8 cellular contexts compared by ENCODE assay signal in genomic region chr15:84981711-84982300, GRCh38. TPM values are rescaled to one million over a fixed set of nuclear protein-coding genes. Genes with fewer than 3 reads are reported as not detected.
DNase-seq lines count a peak whose midpoint lies in the region; ATAC-seq and TF ChIP-seq lines count a peak whose summit lies in the region.

TSS of gene PDE8A (plus strand) at chr15:84981856. CDS start at chr15:84982163, 307 bp downstream.

- H3K4me3 ChIP-seq in H7 (ENCODE audit: insufficient read depth, low read depth, low read length), result peak within 1 kb of the TSS; percentile 82
- peak within 1 kb of the TSS; percentile 80 for H3K4me3 ChIP-seq in fibroblast of mammary gland (ENCODE audit: control insufficient read depth, low read depth, low read length)

- peaks cover 54% of the 10 kb centered on the region for H3K4me1 Mint-ChIP-seq in activated T-cell treated with anti-CD3 and anti-CD28 coated beads, Interleukin-2, amount 50 U/mL, for 72 hours (ENCODE audit: low read depth)
- H3K4me1 Mint-ChIP-seq in neural crest cell, result peaks cover 13% of the 10 kb centered on the region

- peak within 1 kb of the TSS; percentile 93 for H3K27ac Mint-ChIP-seq in activated T-cell treated with anti-CD3 and anti-CD28 coated beads, Interleukin-2, amount 50 U/mL, for 72 hours
- H3K27ac Mint-ChIP-seq in neural crest cell (ENCODE audit: unreplicated experiment), result no peak within 1 kb of the TSS

- H3K4me3 Mint-ChIP-seq in activated T-cell treated with anti-CD3 and anti-CD28 coated beads, Interleukin-2, amount 50 U/mL, for 72 hours, result peak within 1 kb of the TSS; percentile 95 to 98
- H3K4me3 Mint-ChIP-seq in neural crest cell, result peak within 1 kb of the TSS; percentile 89

- peaks cover 2% of the 10 kb centered on the region in 2 donors for H3K36me3 Mint-ChIP-seq in activated T-cell treated with anti-CD3 and anti-CD28 coated beads, Interleukin-2, amount 50 U/mL, for 72 hours (ENCODE audit: insufficient read depth in 2 of 2)
- no peaks in the 10 kb centered on the region for H3K36me3 Mint-ChIP-seq in neural crest cell (ENCODE audit: low read depth)

- H3K27me3 ChIP-seq in H7 (ENCODE audit: control insufficient read depth, insufficient read depth, low read length), result peaks cover 47% of the 10 kb centered on the region

- H3K27me3 Mint-ChIP-seq in activated T-cell treated with anti-CD3 and anti-CD28 coated beads, Interleukin-2, amount 50 U/mL, for 72 hours (ENCODE audit: low read depth), result peaks cover 11% of the 10 kb centered on the region
- H3K27me3 Mint-ChIP-seq in neural crest cell (ENCODE audit: low read depth), result peaks cover 67% of the 10 kb centered on the region

- no peaks in the 10 kb centered on the region for H3K9me3 Mint-ChIP-seq in activated T-cell treated with anti-CD3 and anti-CD28 coated beads, Interleukin-2, amount 50 U/mL, for 72 hours
- H3K9me3 Mint-ChIP-seq in neural crest cell, result no peaks in the 10 kb centered on the region

- DNase-seq in NCI-H82 (lab: John Stamatoyannopoulos, UW) (peak; percentile 72), NCI-H82 treated with DMSO at 0.1 percent for 48 hours (lab: John Stamatoyannopoulos, UW; ENCODE audit: unreplicated experiment) (no peak), H7 (peak; percentile 83), M059J (ENCODE audit: low read depth) (peak; percentile 56), fibroblast of mammary gland (ENCODE audit: low read depth) (peak; percentile 21), neural crest cell (ENCODE audit: low read depth, low spot score) (peak; percentile 23), GM19240 (ENCODE audit: insufficient read length, low spot score) (no peak)
- DNase-seq in activated T-cell treated with anti-CD3 and anti-CD28 coated beads, Interleukin-2, amount 50 U/mL, for 72 hours, result peak; percentile 66 to 67

- peak; percentile 24 to 29 for ATAC-seq in activated T-cell treated with anti-CD3 and anti-CD28 coated beads, Interleukin-2, amount 50 U/mL, for 72 hours (replicated peaks in 1 of 2)

- TF ChIP-seq CTCF in fibroblast of mammary gland (conservative IDR thresholded peaks at IDR 0.05; ENCODE audit: control insufficient read depth, insufficient read depth, low read depth, low read length) (no peak), neural crest cell (conservative IDR thresholded peaks at IDR 0.05) (peak; percentile 39)

- H3K36me3 ChIP-seq in H7 (replicated peaks; ENCODE audit: control insufficient read depth, insufficient read depth, low read length), result no peaks in the 10 kb centered on the region

RNA-seq across cellular contexts. Expression of gene PDE8A, which starts in this region (rescaled TPM):
- 2.3 and 7.2 TPM in 2 replicates for total RNA-seq in H7 (2014; rRNA removed; shearing (Covaris generic))
- total RNA-seq in M059J (2014; rRNA removed; shearing (Covaris generic)), result 25.7 and 31.0 TPM in 2 replicates
- 10 to 100 TPM; 31.6 to 37.7 TPM for total RNA-seq in activated T-cell treated with anti-CD3 and anti-CD28 coated beads, Interleukin-2, amount 50 U/mL, for 72 hours
- 7.0 and 8.6 TPM in 2 replicates for total RNA-seq in neural crest cell

Comparison
In these comparisons a context has a peak if more than half of its experiments do, and no peak if none do; other contexts are left out.
1. DNase-seq: peak in NCI-H82 (single experiment), H7 (single experiment), M059J (single experiment), activated T-cell treated with anti-CD3 and anti-CD28 coated beads, Interleukin-2, amount 50 U/mL, for 72 hours (2 of 2), fibroblast of mammary gland (single experiment) and neural crest cell (single experiment); none in NCI-H82 treated with DMSO at 0.1 percent for 48 hours (single experiment) and GM19240 (single experiment).